ENCODE assay signal across 1 cellular context in the genomic region with DNA sequence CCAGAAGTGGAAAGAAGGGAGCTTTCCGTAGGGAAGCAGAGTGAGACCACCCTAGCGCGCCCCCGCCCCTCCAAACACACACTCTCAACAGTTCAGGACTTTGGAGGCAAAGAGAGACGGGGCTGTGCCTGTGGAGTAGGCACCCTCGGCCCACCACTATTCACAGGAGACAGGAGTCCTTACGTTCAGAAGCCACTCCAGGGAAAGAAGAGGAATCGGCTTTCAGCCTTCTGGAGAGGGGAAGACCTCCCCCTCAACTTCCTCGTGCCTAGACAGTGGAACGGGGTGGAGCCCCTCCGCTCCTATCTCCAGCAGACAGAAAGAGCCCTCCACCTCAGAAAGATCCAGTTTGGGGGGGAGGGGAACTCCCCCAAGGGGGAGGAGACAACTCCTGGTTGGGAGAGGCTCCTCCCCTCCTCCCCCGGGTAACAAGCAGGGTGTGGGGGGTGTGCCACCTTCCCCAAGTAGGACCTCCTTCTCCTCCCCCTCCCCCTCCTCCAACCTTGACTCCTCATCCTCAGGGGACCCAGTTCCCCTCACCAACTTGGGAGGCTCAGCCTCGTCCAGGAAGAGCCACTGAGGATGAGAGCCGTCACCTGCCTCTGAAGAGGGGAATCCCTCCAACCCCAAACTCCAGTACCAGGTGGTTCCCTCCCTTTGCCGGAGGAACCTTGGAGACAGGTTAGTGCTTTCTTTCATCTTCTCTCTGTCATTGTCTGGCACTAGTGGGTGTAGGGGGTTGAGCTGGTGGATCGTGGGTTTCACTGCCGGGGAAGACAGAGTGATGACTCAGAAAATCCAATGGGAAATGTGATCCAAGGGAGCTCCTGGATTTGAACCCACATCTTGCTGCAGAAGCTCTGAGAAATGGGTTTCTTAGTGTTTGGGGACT.
TF ChIP-seq lines count a peak whose summit lies in the region.

No MANE protein-coding gene starts in this region.

TF ChIP-seq in HepG2, 621 proteins besides CTCF, POLR2A, EP300 and RAD21 (continues in another document):
- TF ChIP-seq, protein P1, sequence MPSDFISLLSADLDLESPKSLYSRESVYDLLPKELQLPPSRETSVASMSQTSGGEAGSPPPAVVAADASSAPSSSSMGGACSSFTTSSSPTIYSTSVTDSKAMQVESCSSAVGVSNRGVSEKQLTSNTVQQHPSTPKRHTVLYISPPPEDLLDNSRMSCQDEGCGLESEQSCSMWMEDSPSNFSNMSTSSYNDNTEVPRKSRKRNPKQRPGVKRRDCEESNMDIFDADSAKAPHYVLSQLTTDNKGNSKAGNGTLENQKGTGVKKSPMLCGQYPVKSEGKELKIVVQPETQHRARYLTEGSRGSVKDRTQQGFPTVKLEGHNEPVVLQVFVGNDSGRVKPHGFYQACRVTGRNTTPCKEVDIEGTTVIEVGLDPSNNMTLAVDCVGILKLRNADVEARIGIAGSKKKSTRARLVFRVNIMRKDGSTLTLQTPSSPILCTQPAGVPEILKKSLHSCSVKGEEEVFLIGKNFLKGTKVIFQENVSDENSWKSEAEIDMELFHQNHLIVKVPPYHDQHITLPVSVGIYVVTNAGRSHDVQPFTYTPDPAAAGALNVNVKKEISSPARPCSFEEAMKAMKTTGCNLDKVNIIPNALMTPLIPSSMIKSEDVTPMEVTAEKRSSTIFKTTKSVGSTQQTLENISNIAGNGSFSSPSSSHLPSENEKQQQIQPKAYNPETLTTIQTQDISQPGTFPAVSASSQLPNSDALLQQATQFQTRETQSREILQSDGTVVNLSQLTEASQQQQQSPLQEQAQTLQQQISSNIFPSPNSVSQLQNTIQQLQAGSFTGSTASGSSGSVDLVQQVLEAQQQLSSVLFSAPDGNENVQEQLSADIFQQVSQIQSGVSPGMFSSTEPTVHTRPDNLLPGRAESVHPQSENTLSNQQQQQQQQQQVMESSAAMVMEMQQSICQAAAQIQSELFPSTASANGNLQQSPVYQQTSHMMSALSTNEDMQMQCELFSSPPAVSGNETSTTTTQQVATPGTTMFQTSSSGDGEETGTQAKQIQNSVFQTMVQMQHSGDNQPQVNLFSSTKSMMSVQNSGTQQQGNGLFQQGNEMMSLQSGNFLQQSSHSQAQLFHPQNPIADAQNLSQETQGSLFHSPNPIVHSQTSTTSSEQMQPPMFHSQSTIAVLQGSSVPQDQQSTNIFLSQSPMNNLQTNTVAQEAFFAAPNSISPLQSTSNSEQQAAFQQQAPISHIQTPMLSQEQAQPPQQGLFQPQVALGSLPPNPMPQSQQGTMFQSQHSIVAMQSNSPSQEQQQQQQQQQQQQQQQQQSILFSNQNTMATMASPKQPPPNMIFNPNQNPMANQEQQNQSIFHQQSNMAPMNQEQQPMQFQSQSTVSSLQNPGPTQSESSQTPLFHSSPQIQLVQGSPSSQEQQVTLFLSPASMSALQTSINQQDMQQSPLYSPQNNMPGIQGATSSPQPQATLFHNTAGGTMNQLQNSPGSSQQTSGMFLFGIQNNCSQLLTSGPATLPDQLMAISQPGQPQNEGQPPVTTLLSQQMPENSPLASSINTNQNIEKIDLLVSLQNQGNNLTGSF (CRISPR knock-in tag; IDR thresholded peaks at IDR 0.05): no peak
- TF ChIP-seq KMT2A (CRISPR knock-in tag; IDR thresholded peaks at IDR 0.05) (no peak), ZNF260 (CRISPR knock-in tag; IDR thresholded peaks at IDR 0.05; ENCODE audit: borderline replicate concordance, low read depth) (no peak), REL (CRISPR knock-in tag; conservative IDR thresholded peaks at IDR 0.05) (no peak), TARDBP (CRISPR knock-in tag; IDR thresholded peaks at IDR 0.05) (no peak), REXO4 (CRISPR knock-in tag; IDR thresholded peaks at IDR 0.05; ENCODE audit: borderline replicate concordance) (no peak), TAF1 (CRISPR knock-in tag; IDR thresholded peaks at IDR 0.05) (peak; percentile 22), SRY (CRISPR knock-in tag; IDR thresholded peaks at IDR 0.05) (no peak), KLF6 (CRISPR knock-in tag; IDR thresholded peaks at IDR 0.05) (no peak), THAP7 (CRISPR knock-in tag; IDR thresholded peaks at IDR 0.05) (no peak), ZNF282 (IDR thresholded peaks at IDR 0.05; ENCODE audit: partially characterized antibody) (no peak), ZNF382 (CRISPR knock-in tag; IDR thresholded peaks at IDR 0.05; ENCODE audit: borderline replicate concordance) (no peak), ZNF598 (CRISPR knock-in tag; IDR thresholded peaks at IDR 0.05; ENCODE audit: borderline replicate concordance) (0 out of 2 replicates have a peak, but pooled peaks have one; percentile 35), RCOR2 (CRISPR knock-in tag; IDR thresholded peaks at IDR 0.05) (no peak), ZFP90 (CRISPR knock-in tag; IDR thresholded peaks at IDR 0.05; ENCODE audit: borderline replicate concordance) (no peak), ISX (CRISPR knock-in tag; conservative IDR thresholded peaks at IDR 0.05) (no peak), ZNF292 (CRISPR knock-in tag; IDR thresholded peaks at IDR 0.05; ENCODE audit: borderline replicate concordance, low read depth) (no peak), MLXIP (CRISPR knock-in tag; IDR thresholded peaks at IDR 0.05; ENCODE audit: borderline replicate concordance) (no peak), ARID5B (CRISPR knock-in tag; IDR thresholded peaks at IDR 0.05) (no peak), EEA1 (CRISPR knock-in tag; IDR thresholded peaks at IDR 0.05; ENCODE audit: borderline replicate concordance) (no peak), ZNF441 (CRISPR knock-in tag; IDR thresholded peaks at IDR 0.05; ENCODE audit: borderline replicate concordance) (0 out of 2 replicates have a peak, but pooled peaks have one; percentile 6), IKZF4 (CRISPR knock-in tag; IDR thresholded peaks at IDR 0.05; ENCODE audit: borderline replicate concordance, low read depth, not compliant biosample characterization) (no peak), ZNF343 (CRISPR knock-in tag; IDR thresholded peaks at IDR 0.05) (no peak), NAIF1 (CRISPR knock-in tag; IDR thresholded peaks at IDR 0.05; ENCODE audit: borderline replicate concordance) (no peak), KDM2A (CRISPR knock-in tag; IDR thresholded peaks at IDR 0.05; ENCODE audit: borderline replicate concordance, low read depth) (0 out of 2 replicates have a peak, but pooled peaks have one; percentile 28), TBX3 (IDR thresholded peaks at IDR 0.05; ENCODE audit: borderline replicate concordance) (no peak), ZNF629 (CRISPR knock-in tag; conservative IDR thresholded peaks at IDR 0.05) (0 out of 2 replicates have a peak, but pooled peaks have one; percentile 21), ZSCAN25 (CRISPR knock-in tag; IDR thresholded peaks at IDR 0.05) (no peak), ZNF337 (CRISPR knock-in tag; IDR thresholded peaks at IDR 0.05; ENCODE audit: borderline replicate concordance, low read depth) (no peak), KDM5A (IDR thresholded peaks at IDR 0.05; ENCODE audit: borderline replicate concordance, low read length) (no peak), IRX3 (CRISPR knock-in tag; IDR thresholded peaks at IDR 0.05; ENCODE audit: borderline replicate concordance, low read depth) (no peak), SMAD3 (CRISPR knock-in tag; IDR thresholded peaks at IDR 0.05) (0 out of 2 replicates have a peak, but pooled peaks have one; percentile 17), ZNF776 (CRISPR knock-in tag; IDR thresholded peaks at IDR 0.05) (no peak), HNRNPH1 (optimal IDR thresholded peaks at IDR 0.05; ENCODE audit: low read depth, low read length) (no peak), HMG20A (CRISPR knock-in tag; IDR thresholded peaks at IDR 0.05; ENCODE audit: borderline replicate concordance) (no peak)
- TF ChIP-seq, protein P2, sequence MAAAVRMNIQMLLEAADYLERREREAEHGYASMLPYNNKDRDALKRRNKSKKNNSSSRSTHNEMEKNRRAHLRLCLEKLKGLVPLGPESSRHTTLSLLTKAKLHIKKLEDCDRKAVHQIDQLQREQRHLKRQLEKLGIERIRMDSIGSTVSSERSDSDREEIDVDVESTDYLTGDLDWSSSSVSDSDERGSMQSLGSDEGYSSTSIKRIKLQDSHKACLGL (CRISPR knock-in tag; IDR thresholded peaks at IDR 0.05): no peak
- TF ChIP-seq, protein P3, sequence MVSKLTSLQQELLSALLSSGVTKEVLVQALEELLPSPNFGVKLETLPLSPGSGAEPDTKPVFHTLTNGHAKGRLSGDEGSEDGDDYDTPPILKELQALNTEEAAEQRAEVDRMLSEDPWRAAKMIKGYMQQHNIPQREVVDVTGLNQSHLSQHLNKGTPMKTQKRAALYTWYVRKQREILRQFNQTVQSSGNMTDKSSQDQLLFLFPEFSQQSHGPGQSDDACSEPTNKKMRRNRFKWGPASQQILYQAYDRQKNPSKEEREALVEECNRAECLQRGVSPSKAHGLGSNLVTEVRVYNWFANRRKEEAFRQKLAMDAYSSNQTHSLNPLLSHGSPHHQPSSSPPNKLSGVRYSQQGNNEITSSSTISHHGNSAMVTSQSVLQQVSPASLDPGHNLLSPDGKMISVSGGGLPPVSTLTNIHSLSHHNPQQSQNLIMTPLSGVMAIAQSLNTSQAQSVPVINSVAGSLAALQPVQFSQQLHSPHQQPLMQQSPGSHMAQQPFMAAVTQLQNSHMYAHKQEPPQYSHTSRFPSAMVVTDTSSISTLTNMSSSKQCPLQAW (CRISPR knock-in tag; IDR thresholded peaks at IDR 0.05): 0 out of 2 replicates have a peak, but pooled peaks have one; percentile 50
- TF ChIP-seq, protein P4, sequence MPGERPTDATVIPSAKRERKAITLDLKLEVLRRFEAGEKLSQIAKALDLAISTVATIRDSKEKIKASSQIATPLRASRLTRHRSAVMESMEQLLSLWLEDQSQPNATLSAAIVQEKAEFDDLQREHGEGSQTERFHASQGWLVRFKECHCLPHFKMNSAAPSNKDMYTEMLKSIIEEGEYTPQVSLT (CRISPR knock-in tag; IDR thresholded peaks at IDR 0.05; ENCODE audit: borderline replicate concordance, low read depth): no peak
- TF ChIP-seq, protein P5, sequence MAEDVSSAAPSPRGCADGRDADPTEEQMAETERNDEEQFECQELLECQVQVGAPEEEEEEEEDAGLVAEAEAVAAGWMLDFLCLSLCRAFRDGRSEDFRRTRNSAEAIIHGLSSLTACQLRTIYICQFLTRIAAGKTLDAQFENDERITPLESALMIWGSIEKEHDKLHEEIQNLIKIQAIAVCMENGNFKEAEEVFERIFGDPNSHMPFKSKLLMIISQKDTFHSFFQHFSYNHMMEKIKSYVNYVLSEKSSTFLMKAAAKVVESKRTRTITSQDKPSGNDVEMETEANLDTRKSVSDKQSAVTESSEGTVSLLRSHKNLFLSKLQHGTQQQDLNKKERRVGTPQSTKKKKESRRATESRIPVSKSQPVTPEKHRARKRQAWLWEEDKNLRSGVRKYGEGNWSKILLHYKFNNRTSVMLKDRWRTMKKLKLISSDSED (CRISPR knock-in tag; IDR thresholded peaks at IDR 0.05): no peak
- TF ChIP-seq, protein P6, sequence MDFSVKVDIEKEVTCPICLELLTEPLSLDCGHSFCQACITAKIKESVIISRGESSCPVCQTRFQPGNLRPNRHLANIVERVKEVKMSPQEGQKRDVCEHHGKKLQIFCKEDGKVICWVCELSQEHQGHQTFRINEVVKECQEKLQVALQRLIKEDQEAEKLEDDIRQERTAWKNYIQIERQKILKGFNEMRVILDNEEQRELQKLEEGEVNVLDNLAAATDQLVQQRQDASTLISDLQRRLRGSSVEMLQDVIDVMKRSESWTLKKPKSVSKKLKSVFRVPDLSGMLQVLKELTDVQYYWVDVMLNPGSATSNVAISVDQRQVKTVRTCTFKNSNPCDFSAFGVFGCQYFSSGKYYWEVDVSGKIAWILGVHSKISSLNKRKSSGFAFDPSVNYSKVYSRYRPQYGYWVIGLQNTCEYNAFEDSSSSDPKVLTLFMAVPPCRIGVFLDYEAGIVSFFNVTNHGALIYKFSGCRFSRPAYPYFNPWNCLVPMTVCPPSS (IDR thresholded peaks at IDR 0.05): no peak
